In the genomic region with DNA sequence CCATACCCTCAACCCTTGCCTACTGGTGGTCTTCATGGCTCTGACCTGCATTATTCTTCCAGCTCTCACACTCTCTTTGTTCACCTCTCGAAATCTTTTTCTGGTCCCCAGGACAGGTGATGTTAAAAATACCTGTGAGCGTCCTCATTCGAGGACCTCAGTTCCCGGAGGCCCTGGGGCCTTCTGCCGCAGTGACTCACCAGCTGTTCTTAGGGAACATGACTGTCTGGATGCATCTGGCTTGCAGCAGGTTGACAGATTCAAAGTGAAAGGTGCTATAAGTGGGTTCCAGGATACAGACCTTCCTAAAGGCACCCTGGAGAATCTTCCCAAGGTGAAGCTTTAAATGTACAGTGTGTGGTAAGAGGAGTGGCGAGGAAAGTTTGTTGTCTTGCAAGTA, we compare ENCODE assay signal across 30 cellular contexts.
"Had no signal": no experiment of that assay in that cellular context is flagged by ENCODE, and none has a peak within 500 bp of the region (broad histone marks: within the 10 kb centered on the region; RNA-seq: fewer than 3 reads in every experiment).

No MANE protein-coding gene starts in this region.

- H3K27ac ChIP-seq: body of pancreas, breast epithelium, PC-9, SJSA1 had no signal

- H3K4me3 ChIP-seq: body of pancreas, breast epithelium, PC-9, SJSA1 had no signal

- H3K9me3 ChIP-seq: body of pancreas, SJSA1, SK-N-SH had no signal

- DNase-seq: activated CD4-positive, alpha-beta T cell treated with anti-CD3 and anti-CD28 coated beads, Interleukin-2, amount 10 ng/mL, durations not matched to agents 24 days and 14 days; activated CD4-positive, alpha-beta T cell treated with anti-CD3 and anti-CD28 coated beads, Interleukin-2, amount 50 U/mL, for 4 hours; activated CD8-positive, alpha-beta T cell treated with anti-CD3 and anti-CD28 coated beads for 36 hours; activated gamma-delta T cell; activated naive CD4-positive, alpha-beta T cell treated with Interleukin-2 at 50 U/mL for 16 hours; activated naive CD8-positive, alpha-beta T cell treated with anti-CD3 and anti-CD28 coated beads, Interleukin-2, amount 10 ng/mL, durations not matched to agents 7 days and 5 days; activated T-cell treated with anti-CD3 and anti-CD28 coated beads, Interleukin-2, amount 50 U/mL, for 24 hours; body of pancreas; caudate nucleus; cerebellar nuclear complex; Kasumi-1; KG1; NCI-H1092 treated with DMSO at 0.1 percent for 48 hours; NCI-H1417; NCI-H146; NCI-H187; NCI-H2029 treated with DMSO at 0.1 percent for 48 hours; NCI-H2107; NCI-H226; NCI-H446 treated with DMSO at 0.1 percent for 48 hours; NCI-H69; NK-92 treated with Interleukin-12 subunit alpha and Interleukin-12 subunit beta, amount 100 ng/mL, for 24 hours; PC-9; SHP77 treated with DMSO at 0.1 percent for 48 hours; SK-N-SH had no signal

- H2AFZ ChIP-seq: PC-9 had no signal

- H3K9ac ChIP-seq: SK-N-SH had no signal

- H3K4me1 ChIP-seq: body of pancreas, breast epithelium, SJSA1 had no signal

- H3K4me2 ChIP-seq: PC-9, SK-N-SH had no signal

- ATAC-seq: activated CD8-positive, alpha-beta T cell treated with anti-CD3 and anti-CD28 coated beads for 36 hours; body of pancreas had no signal

- H3K36me3 ChIP-seq: breast epithelium, SJSA1 had no signal

- H3K27me3 ChIP-seq: body of pancreas had no signal

- FAIRE-seq: astrocyte, RCC 7860, TTC549 had no signal
